In genomic region chr11:113293936-113294335, GRCh38 we compare ENCODE assay signal across 21 cellular contexts. TPM values are rescaled to one million over a fixed set of nuclear protein-coding genes. Genes with fewer than 3 reads are reported as not detected.
A peak's percentile ranks its signal among the peaks of the same experiment; 100 is the strongest.
DNase-seq lines count a peak whose midpoint lies in the region; ATAC-seq, FAIRE-seq and TF ChIP-seq lines count a peak whose summit lies in the region.
"Had no signal": no experiment of that assay in that cellular context is flagged by ENCODE, and none has a peak within 500 bp of the region (broad histone marks: within the 10 kb centered on the region; RNA-seq: fewer than 3 reads in every experiment).

No MANE protein-coding gene starts in this region.

- H3K36me3 Mint-ChIP-seq in activated naive CD4-positive, alpha-beta T cell treated with anti-CD3 and anti-CD28 coated beads, Interleukin-2, amount 50 U/mL, for 72 hours = peaks cover 0 to 9% of the 10 kb centered on the region in 2 donors
- H3K36me3 Mint-ChIP-seq: CD4-positive, alpha-beta memory T cell had no signal

- H3K27me3 ChIP-seq in PC-9 (ENCODE audit: insufficient read depth, low read depth) (no peaks in the 10 kb centered on the region), foreskin keratinocyte (no peaks in the 10 kb centered on the region), A673 (replicated peaks; ENCODE audit: insufficient read depth, low read depth, low read length, poor library complexity) (no peaks in the 10 kb centered on the region)

- POLR2A ChIA-PET in PC-9 (lab: Charles Lee; ENCODE audit: unreplicated experiment) = no interaction called here
- POLR2A ChIA-PET in A673 (lab: Charles Lee; ENCODE audit: low non-redundant PET) = no interaction called here

- H3K4me2 ChIP-seq in PC-9 = peak overlapping the region; percentile 48

- H3K79me2 ChIP-seq in PC-9 (ENCODE audit: low read depth) = no peaks in the 10 kb centered on the region

- H3K36me3 ChIP-seq in PC-9 (ENCODE audit: low read depth) (no peaks in the 10 kb centered on the region), A673 (ENCODE audit: insufficient read depth, low read length, poor library complexity, severe bottlenecking) (no peaks in the 10 kb centered on the region)

- TF ChIP-seq CTCF in PC-9 (conservative IDR thresholded peaks at IDR 0.05) (no peak), foreskin keratinocyte (conservative IDR thresholded peaks at IDR 0.05) (no peak), A673 (conservative IDR thresholded peaks at IDR 0.05; ENCODE audit: low read depth, low read length) (no peak)

- H3K4me1 ChIP-seq in PC-9 (replicated peaks; ENCODE audit: insufficient read depth) = peaks cover 36% of the 10 kb centered on the region
- H3K4me1 ChIP-seq in foreskin keratinocyte = no peaks in the 10 kb centered on the region
- H3K4me1 ChIP-seq in A673 (ENCODE audit: insufficient read depth, low read length, poor library complexity, severe bottlenecking) = peaks cover 14% of the 10 kb centered on the region

- H3K27ac Mint-ChIP-seq in activated naive CD4-positive, alpha-beta T cell treated with anti-CD3 and anti-CD28 coated beads, Interleukin-2, amount 50 U/mL, for 72 hours = no peak overlapping the region
- H3K27ac Mint-ChIP-seq: CD4-positive, alpha-beta memory T cell had no signal

- DNase-seq in ELF-1 (ENCODE audit: low read depth, low spot score) (peak; percentile 9), PC-9 (peak in 1 of 2 experiments; percentile 79), foreskin keratinocyte (no peak), GM12891 (ENCODE audit: insufficient read length, low spot score) (no peak), A673 (ENCODE audit: low spot score) (no peak)
- DNase-seq in activated naive CD4-positive, alpha-beta T cell treated with anti-CD3 and anti-CD28 coated beads, Interleukin-2, amount 50 U/mL, for 72 hours (ENCODE audit: low spot score in 2 of 2) = no peak
- DNase-seq: ACHN; C1 segment of cervical spinal cord; Calu3; CD4-positive, alpha-beta memory T cell; COR-L47; DMS53; DMS79 treated with DMSO at 0.1 percent for 48 hours; GM23248; H7; HCEC 1CT had no signal

- H3K4me3 ChIP-seq in PC-9 = no peak overlapping the region
- H3K4me3 ChIP-seq in A673 (ENCODE audit: low read depth, low read length, poor library complexity, severe bottlenecking) = no peak overlapping the region
- H3K4me3 ChIP-seq: GM23248 had no signal

- H4K20me1 ChIP-seq in PC-9 (ENCODE audit: insufficient read depth) = no peaks in the 10 kb centered on the region

- peaks cover 6% of the 10 kb centered on the region; the same call in 1 of the 2 replicates for H3F3A ChIP-seq in PC-9 (ENCODE audit: insufficient read depth, low read depth)

- ATAC-seq in foreskin keratinocyte = peak; percentile 24
- ATAC-seq in activated naive CD4-positive, alpha-beta T cell treated with anti-CD3 and anti-CD28 coated beads, Interleukin-2, amount 50 U/mL, for 72 hours = no peak

- H3K9me3 ChIP-seq in PC-9 (ENCODE audit: insufficient read depth, low read depth) = no peaks in the 10 kb centered on the region
- H3K9me3 ChIP-seq in A673 (ENCODE audit: low read depth, low read length, poor library complexity, severe bottlenecking) = no peaks in the 10 kb centered on the region

- BruUV-seq in PC-9 (replicated peaks; lab: Mats Ljungman, UMichigan) (no TSS peak), A673 (replicated peaks; lab: Mats Ljungman, UMichigan) (no TSS peak)

- CTCF ChIA-PET in PC-9 (lab: Charles Lee) = no interaction called here
- CTCF ChIA-PET in A673 (lab: Charles Lee) = no interaction called here

- H3K27ac ChIP-seq in PC-9 (no peak overlapping the region), foreskin keratinocyte (no peak overlapping the region), A673 (ENCODE audit: low read depth, low read length, poor library complexity, severe bottlenecking) (no peak overlapping the region)
- H3K27ac ChIP-seq: 22Rv1, GM23248 had no signal

- FAIRE-seq in GM12891 (lab: Jason Lieb, UNC) = no peak
- FAIRE-seq: A204.1, G401.6, GM19239, H1 had no signal

- no peaks in the 10 kb centered on the region for H3K9me2 ChIP-seq in PC-9 (ENCODE audit: insufficient read depth)

- TF ChIP-seq POLR2A in GM12891 (IDR thresholded peaks at IDR 0.05; ENCODE audit: low read depth, low read length) = no peak

- peak overlapping the region; percentile 21; the same call in 1 of the 2 replicates for H2AFZ ChIP-seq in PC-9
- H2AFZ ChIP-seq: GM23248 had no signal

- no peaks in the 10 kb centered on the region for H3K9me3 Mint-ChIP-seq in activated naive CD4-positive, alpha-beta T cell treated with anti-CD3 and anti-CD28 coated beads, Interleukin-2, amount 50 U/mL, for 72 hours
- H3K9me3 Mint-ChIP-seq: CD4-positive, alpha-beta memory T cell had no signal

- intact Hi-C loops in PC-9 (cut with micrococcal nuclease; ENCODE audit: unreplicated experiment) = no loop called here
- intact Hi-C loops in A673 (cut with micrococcal nuclease; ENCODE audit: unreplicated experiment) = no loop called here

TF ChIP-seq in GM12891, 5 proteins besides CTCF, POLR2A, EP300 and RAD21:
- TF ChIP-seq TAF1 (IDR thresholded peaks at IDR 0.05; ENCODE audit: low read depth, low read length) = no peak
- no peak for TF ChIP-seq SPI1 (IDR thresholded peaks at IDR 0.05; ENCODE audit: low read depth, low read length)
- no peak for TF ChIP-seq POLR2AphosphoS5 (IDR thresholded peaks at IDR 0.05; ENCODE audit: low read depth, low read length)
- no peak for TF ChIP-seq POU2F2 (IDR thresholded peaks at IDR 0.05; ENCODE audit: low read depth, low read length)
- no peak for TF ChIP-seq PAX5 (IDR thresholded peaks at IDR 0.05; ENCODE audit: insufficient read depth, low read length, severe bottlenecking)
TF ChIP-seq in GM12891: peak in this region for 0.

RNA-seq across cellular contexts. Expression of gene TTC12, which starts 20.4 kb away (rescaled TPM):
- total RNA-seq in PC-9 (2021) (24.8 and 25.0 TPM in 2 replicates), foreskin keratinocyte (16.6 and 20.4 TPM in 2 replicates), A673 (2021) (not detected in 2 replicates)
- polyA plus RNA-seq in foreskin keratinocyte = 11.5 and 11.7 TPM in 2 replicates
- polyA plus RNA-seq in GM12891 (2012; ENCODE audit: low read depth, missing spikeins) = 6.9 TPM
- 10 to 100 TPM in 1 of 2 donors, 1 to 10 TPM in 1; 5.4 to 15.7 TPM for total RNA-seq in activated naive CD4-positive, alpha-beta T cell treated with anti-CD3 and anti-CD28 coated beads, Interleukin-2, amount 50 U/mL, for 72 hours
